In the genomic region with DNA sequence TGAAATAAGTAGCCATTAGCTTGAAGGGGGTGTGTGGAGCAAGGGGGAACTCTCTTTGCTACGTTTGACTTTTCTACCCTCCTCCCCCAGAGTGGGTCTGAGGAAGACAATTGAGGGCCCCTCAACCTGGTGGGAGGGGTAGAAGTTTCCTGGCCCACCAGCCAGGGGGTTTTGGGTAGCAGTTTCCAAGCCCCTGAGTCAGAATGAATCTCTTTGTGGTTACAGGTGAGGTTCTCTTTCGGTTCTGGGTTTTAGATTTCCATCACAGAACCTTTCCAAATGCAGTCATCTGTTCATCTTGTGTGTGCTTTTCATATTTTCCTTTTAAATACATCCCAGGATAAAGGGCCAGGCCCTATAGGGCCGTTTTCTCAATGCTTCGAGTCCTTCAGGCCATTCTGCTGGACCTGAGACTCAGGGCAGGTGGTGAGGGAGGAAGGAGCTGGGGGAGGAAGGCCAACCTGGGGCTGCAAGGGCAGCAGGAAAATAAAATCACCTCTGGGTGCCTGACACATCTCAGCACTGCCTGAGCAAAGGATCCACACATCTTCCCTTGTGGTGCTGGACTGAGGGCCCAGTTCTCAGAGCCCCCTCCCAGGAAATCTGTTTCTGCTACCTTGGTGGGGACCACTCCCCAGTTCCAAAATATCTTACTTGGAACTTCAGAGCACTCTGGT, we compare ENCODE assay signal across 12 cellular contexts. TPM values are rescaled to one million over a fixed set of nuclear protein-coding genes. Genes with fewer than 3 reads are reported as not detected.
DNase-seq lines count a peak whose midpoint lies in the region; ATAC-seq and TF ChIP-seq lines count a peak whose summit lies in the region.
"Had no signal": no experiment of that assay in that cellular context is flagged by ENCODE, and none has a peak within 500 bp of the region (broad histone marks: within the 10 kb centered on the region; RNA-seq: fewer than 3 reads in every experiment).

No MANE protein-coding gene starts in this region.

- POLR2A ChIA-PET in CD4-positive, alpha-beta T cell (lab: Charles Lee) = interaction anchor here (1.3 to 15.7 kb wide), 10 partner anchors 10 to 211 kb away, joined by 3 to 373 read pairs (median 28); a partner anchor contains a TSS
- POLR2A ChIA-PET in activated B cell treated with CpG ODN at 0.5 μM for 24 hours (lab: Charles Lee) = interaction anchor here (0.6 to 9.0 kb wide), 10 partner anchors 27 to 406 kb away, joined by 3 to 147 read pairs (median 4); no protein-coding TSS in a partner anchor
- POLR2A ChIA-PET in activated naive CD8-positive, alpha-beta T cell treated with anti-CD3 and anti-CD28 coated beads, Interleukin-2, amount 10 ng/mL, durations not matched to agents 7 days and 5 days (lab: Charles Lee) = interaction anchor here (0.9 to 10.1 kb wide), 6 partner anchors 21 to 211 kb away, joined by 3 to 123 read pairs (median 16); no protein-coding TSS in a partner anchor

- peaks cover 41% of the 10 kb centered on the region for H3K4me1 ChIP-seq in osteoblast (ENCODE audit: insufficient read depth, low read length)

- peaks cover 30% of the 10 kb centered on the region for H3K36me3 ChIP-seq in osteoblast (ENCODE audit: insufficient read depth, low read length)
- H3K36me3 ChIP-seq: gastrocnemius medialis had no signal

- peaks cover 27% of the 10 kb centered on the region for H4K20me1 ChIP-seq in osteoblast (ENCODE audit: insufficient read depth, low read length)

- DNase-seq in CD4-positive, alpha-beta T cell = peak in 1 of 10 experiments; percentile 25
- DNase-seq in activated B cell treated with CpG ODN at 0.5 μM for 24 hours (no peak), osteoblast (ENCODE audit: insufficient read length, low spot score, missing footprints) (no peak), type B pancreatic cell (ENCODE audit: extremely low spot score, unreplicated experiment) (no peak), SHP77 (lab: John Stamatoyannopoulos, UW) (no peak), superior temporal gyrus (ENCODE audit: extremely low spot score) (no peak), 8988T (no peak)
- no peak for DNase-seq in activated naive CD8-positive, alpha-beta T cell treated with anti-CD3 and anti-CD28 coated beads, Interleukin-2, amount 10 ng/mL, durations not matched to agents 7 days and 5 days
- DNase-seq: COR-L47, gastrocnemius medialis, mesenchymal stem cell, testis had no signal

- TF ChIP-seq CTCF in CD4-positive, alpha-beta T cell (IDR thresholded peaks at IDR 0.05) = no peak
- TF ChIP-seq CTCF in activated B cell treated with CpG ODN at 0.5 μM for 24 hours (IDR thresholded peaks at IDR 0.05) = no peak
- no peak for TF ChIP-seq CTCF in osteoblast (IDR thresholded peaks at IDR 0.05; ENCODE audit: extremely low read depth, low read depth, low read length)
- TF ChIP-seq CTCF in type B pancreatic cell (conservative IDR thresholded peaks at IDR 0.05) = no peak

- no peak for ATAC-seq in CD4-positive, alpha-beta T cell (ENCODE audit: poor library complexity)
- ATAC-seq in activated B cell treated with CpG ODN at 0.5 μM for 24 hours (ENCODE audit: low read depth) = no peak
- ATAC-seq in activated naive CD8-positive, alpha-beta T cell treated with anti-CD3 and anti-CD28 coated beads, Interleukin-2, amount 10 ng/mL, durations not matched to agents 7 days and 5 days (ENCODE audit: low read depth) = no peak
- ATAC-seq: gastrocnemius medialis had no signal

- H3K79me2 ChIP-seq in osteoblast (ENCODE audit: insufficient read depth, low read length) = peaks cover 16% of the 10 kb centered on the region

- peak overlapping the region; percentile 96 for H3K27ac ChIP-seq in CD4-positive, alpha-beta T cell (ENCODE audit: low read depth, low read length)
- peak overlapping the region; percentile 67 for H3K27ac ChIP-seq in osteoblast (ENCODE audit: low read depth, low read length)
- H3K27ac ChIP-seq: testis had no signal

- no peaks in the 10 kb centered on the region for H3K9me3 ChIP-seq in CD4-positive, alpha-beta T cell (ENCODE audit: control insufficient read depth, low read length)
- H3K9me3 ChIP-seq in osteoblast (ENCODE audit: low read depth, low read length) = no peaks in the 10 kb centered on the region
- H3K9me3 ChIP-seq: gastrocnemius medialis, testis had no signal

- H3K4me3 Mint-ChIP-seq in CD4-positive, alpha-beta T cell = peak overlapping the region; percentile 93
- H3K4me3 Mint-ChIP-seq in activated B cell treated with CpG ODN at 0.5 μM for 24 hours = peak overlapping the region; percentile 93
- peak overlapping the region; percentile 79 for H3K4me3 Mint-ChIP-seq in activated naive CD8-positive, alpha-beta T cell treated with anti-CD3 and anti-CD28 coated beads, Interleukin-2, amount 10 ng/mL, durations not matched to agents 7 days and 5 days
- H3K4me3 Mint-ChIP-seq in type B pancreatic cell = no peak overlapping the region

- H3K4me1 Mint-ChIP-seq in CD4-positive, alpha-beta T cell (ENCODE audit: low read depth) = peaks cover 83% of the 10 kb centered on the region
- H3K4me1 Mint-ChIP-seq in activated B cell treated with CpG ODN at 0.5 μM for 24 hours (peaks cover 82% of the 10 kb centered on the region), type B pancreatic cell (ENCODE audit: unreplicated experiment) (peaks cover 44% of the 10 kb centered on the region)
- peaks cover 66% of the 10 kb centered on the region for H3K4me1 Mint-ChIP-seq in activated naive CD8-positive, alpha-beta T cell treated with anti-CD3 and anti-CD28 coated beads, Interleukin-2, amount 10 ng/mL, durations not matched to agents 7 days and 5 days

- H3K4me3 ChIP-seq in osteoblast (ENCODE audit: insufficient read depth, low read length) = no peak overlapping the region
- H3K4me3 ChIP-seq: gastrocnemius medialis, testis had no signal

- intact Hi-C loops in CD4-positive, alpha-beta T cell (cut with DNase I, micrococcal nuclease) = loop anchor here in 1 of 2 experiments (2.0 to 10.0 kb wide), 3 partner anchors 19 to 239 kb away; a partner anchor contains a TSS
- intact Hi-C loops in activated B cell treated with CpG ODN at 0.5 μM for 24 hours (cut with micrococcal nuclease) = loop anchor here (1.0 to 10.0 kb wide), 2 partner anchors 8 to 239 kb away; no protein-coding TSS in a partner anchor

- H2AFZ ChIP-seq in osteoblast (ENCODE audit: low read length) = no peak overlapping the region

- CTCF ChIA-PET in CD4-positive, alpha-beta T cell (lab: Charles Lee) = interaction anchor here (1.5 to 9.3 kb wide), 5 partner anchors 11 to 476 kb away, joined by 4 to 46 read pairs (median 8); no protein-coding TSS in a partner anchor
- CTCF ChIA-PET in activated B cell treated with CpG ODN at 0.5 μM for 24 hours (lab: Charles Lee) = interaction anchor here (0.8 to 6.8 kb wide), 8 partner anchors 27 to 476 kb away, joined by 3 to 51 read pairs (median 6); no protein-coding TSS in a partner anchor

- H3K27me3 ChIP-seq in CD4-positive, alpha-beta T cell (ENCODE audit: control insufficient read depth, insufficient read depth, low read length) = no peaks in the 10 kb centered on the region
- no peaks in the 10 kb centered on the region for H3K27me3 ChIP-seq in osteoblast (ENCODE audit: insufficient read depth, low read length)
- H3K27me3 ChIP-seq: testis had no signal

- peak overlapping the region; percentile 99 for H3K27ac Mint-ChIP-seq in CD4-positive, alpha-beta T cell
- H3K27ac Mint-ChIP-seq in activated B cell treated with CpG ODN at 0.5 μM for 24 hours = peak overlapping the region; percentile 94
- H3K27ac Mint-ChIP-seq in activated naive CD8-positive, alpha-beta T cell treated with anti-CD3 and anti-CD28 coated beads, Interleukin-2, amount 10 ng/mL, durations not matched to agents 7 days and 5 days = peak overlapping the region; percentile 92
- H3K27ac Mint-ChIP-seq in type B pancreatic cell = no peak overlapping the region

- no peaks in the 10 kb centered on the region for H3K9me3 Mint-ChIP-seq in CD4-positive, alpha-beta T cell
- H3K9me3 Mint-ChIP-seq in activated B cell treated with CpG ODN at 0.5 μM for 24 hours (no peaks in the 10 kb centered on the region), type B pancreatic cell (peaks cover 6% of the 10 kb centered on the region)
- H3K9me3 Mint-ChIP-seq in activated naive CD8-positive, alpha-beta T cell treated with anti-CD3 and anti-CD28 coated beads, Interleukin-2, amount 10 ng/mL, durations not matched to agents 7 days and 5 days = no peaks in the 10 kb centered on the region

- peaks cover 94% of the 10 kb centered on the region for H3K36me3 Mint-ChIP-seq in CD4-positive, alpha-beta T cell (ENCODE audit: low read depth)
- H3K36me3 Mint-ChIP-seq in activated B cell treated with CpG ODN at 0.5 μM for 24 hours (ENCODE audit: low read depth) (peaks cover 65% of the 10 kb centered on the region), type B pancreatic cell (peaks cover 33% of the 10 kb centered on the region)
- H3K36me3 Mint-ChIP-seq in activated naive CD8-positive, alpha-beta T cell treated with anti-CD3 and anti-CD28 coated beads, Interleukin-2, amount 10 ng/mL, durations not matched to agents 7 days and 5 days = peaks cover 48% of the 10 kb centered on the region

- H3K27me3 Mint-ChIP-seq in CD4-positive, alpha-beta T cell = no peaks in the 10 kb centered on the region
- H3K27me3 Mint-ChIP-seq in activated B cell treated with CpG ODN at 0.5 μM for 24 hours (no peaks in the 10 kb centered on the region), type B pancreatic cell (no peaks in the 10 kb centered on the region)
- no peaks in the 10 kb centered on the region for H3K27me3 Mint-ChIP-seq in activated naive CD8-positive, alpha-beta T cell treated with anti-CD3 and anti-CD28 coated beads, Interleukin-2, amount 10 ng/mL, durations not matched to agents 7 days and 5 days

- no peak overlapping the region for H3K4me2 ChIP-seq in osteoblast (ENCODE audit: insufficient read depth, low read length)

RNA-seq across cellular contexts. Expression of a gene that starts 4.7 kb away (rescaled TPM):
- 100 to 1,000 TPM; 131 to 135 TPM for total RNA-seq in CD4-positive, alpha-beta T cell
- total RNA-seq in activated B cell treated with CpG ODN at 0.5 μM for 24 hours (120 and 131 TPM in 2 replicates), osteoblast (270 and 272 TPM in 2 replicates), type B pancreatic cell (ENCODE audit: low replicate concordance) (78.5 and 116 TPM in 2 replicates)
- total RNA-seq in activated naive CD8-positive, alpha-beta T cell treated with anti-CD3 and anti-CD28 coated beads, Interleukin-2, amount 10 ng/mL, durations not matched to agents 7 days and 5 days = 100 to 1,000 TPM; 169 to 186 TPM
